In the genomic region with DNA sequence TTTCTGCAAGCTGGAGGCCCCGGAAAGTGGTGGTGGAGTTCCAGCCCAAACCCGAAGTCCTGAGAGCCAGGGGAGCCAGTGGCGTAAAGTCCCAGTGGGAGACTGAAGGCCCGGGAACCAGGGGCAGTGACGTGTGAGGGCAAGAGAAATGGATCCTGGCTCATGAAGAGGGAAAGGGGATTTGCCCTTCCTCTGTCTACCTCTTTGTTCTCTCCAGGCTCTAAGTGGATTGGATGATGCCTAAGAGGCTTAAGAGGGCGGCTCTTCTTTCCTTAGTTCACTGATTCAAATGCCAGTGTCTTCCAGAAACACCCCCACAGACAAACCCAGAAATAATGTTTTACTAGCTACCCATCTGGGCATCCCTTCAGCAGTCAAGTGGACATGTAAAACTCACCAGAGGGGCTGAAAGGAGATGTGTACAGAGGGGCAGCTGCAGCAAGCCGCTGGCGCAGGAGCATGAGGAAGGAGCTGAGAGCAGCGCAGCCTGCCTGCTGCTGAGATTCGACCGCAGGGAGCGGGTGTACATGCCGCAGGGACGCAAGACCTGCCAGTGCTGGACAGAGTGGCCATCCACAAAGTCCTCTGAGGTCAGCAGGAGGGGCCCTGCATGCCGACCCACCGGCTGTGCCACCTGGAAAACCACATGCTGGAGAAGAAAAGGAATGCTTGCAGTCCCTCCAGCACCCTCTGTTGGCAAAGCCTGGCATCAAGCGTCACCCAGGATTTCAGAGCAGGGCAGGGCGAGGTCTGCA, we compare ENCODE assay signal across 9 cellular contexts. TPM values are rescaled to one million over a fixed set of nuclear protein-coding genes. Genes with fewer than 3 reads are reported as not detected.
DNase-seq lines count a peak whose midpoint lies in the region; ATAC-seq and TF ChIP-seq lines count a peak whose summit lies in the region.
"Had no signal": no experiment of that assay in that cellular context is flagged by ENCODE, and none has a peak within 500 bp of the region (broad histone marks: within the 10 kb centered on the region; RNA-seq: fewer than 3 reads in every experiment).

No MANE protein-coding gene starts in this region.

- H3K9me3 Mint-ChIP-seq in activated naive CD4-positive, alpha-beta T cell treated with anti-CD3 and anti-CD28 coated beads for 36 hours = peaks cover 11% of the 10 kb centered on the region
- H3K9me3 Mint-ChIP-seq in WTC11 = no peaks in the 10 kb centered on the region

- no peak overlapping the region for H3K4me3 ChIP-seq in heart left ventricle

- intact Hi-C loops in activated naive CD4-positive, alpha-beta T cell treated with anti-CD3 and anti-CD28 coated beads for 36 hours (cut with micrococcal nuclease) = no loop called here
- intact Hi-C loops in heart left ventricle (cut with DNase I) = no loop called here

- H3K27ac Mint-ChIP-seq in activated naive CD4-positive, alpha-beta T cell treated with anti-CD3 and anti-CD28 coated beads for 36 hours = no peak overlapping the region
- no peak overlapping the region for H3K27ac Mint-ChIP-seq in WTC11
- H3K27ac Mint-ChIP-seq: activated naive CD8-positive, alpha-beta T cell treated with anti-CD3 and anti-CD28 coated beads, Interleukin-2, amount 10 ng/mL, durations not matched to agents 7 days and 5 days had no signal

- peak; percentile 40 for TF ChIP-seq CTCF in WTC11 (IDR thresholded peaks at IDR 0.05)
- peak; percentile 37 to 67 (median 54) for TF ChIP-seq CTCF in heart left ventricle (IDR thresholded peaks at IDR 0.05)

- CTCF ChIA-PET in activated naive CD4-positive, alpha-beta T cell treated with anti-CD3 and anti-CD28 coated beads for 36 hours (lab: Charles Lee) = interaction anchor here (1.0 kb wide), 1 partner anchor 24 kb away, joined by 3 read pairs; no protein-coding TSS in a partner anchor
- CTCF ChIA-PET in WTC11 (lab: Charles Lee) = interaction anchor here (0.5 to 2.2 kb wide), 5 partner anchors 16 to 309 kb away, joined by 3 to 6 read pairs (median 3); no protein-coding TSS in a partner anchor

- peaks cover 0 to 54% (median 30%) of the 10 kb centered on the region in 12 donors for H3K4me1 ChIP-seq in heart left ventricle

- 69 to 76% (median 72%) methylated on average over 17 to 18 of the region's 18 CpGs for WGBS in heart left ventricle, 4 donors

- no peaks in the 10 kb centered on the region for H3K36me3 ChIP-seq in heart left ventricle

- DNase-seq in activated naive CD4-positive, alpha-beta T cell treated with anti-CD3 and anti-CD28 coated beads for 36 hours = peak; percentile 54
- no peak for DNase-seq in activated naive CD4-positive, alpha-beta T cell (lab: John Stamatoyannopoulos, UW)
- peak; percentile 51 for DNase-seq in NCI-H1092 treated with DMSO at 0.1 percent for 48 hours (lab: John Stamatoyannopoulos, UW)
- DNase-seq in WTC11 (ENCODE audit: low spot score) = peak; percentile 73
- peak in 4 of 5 donors; percentile 25 to 60 (median 43) for DNase-seq in heart left ventricle
- DNase-seq in putamen (ENCODE audit: low spot score) = peak; percentile 34
- DNase-seq in NOMO-1 treated with DMSO at 0.1 percent for 48 hours (lab: John Stamatoyannopoulos, UW; ENCODE audit: unreplicated experiment) = no peak
- DNase-seq: activated naive CD8-positive, alpha-beta T cell treated with anti-CD3 and anti-CD28 coated beads, Interleukin-2, amount 10 ng/mL, durations not matched to agents 7 days and 5 days had no signal

- H3K27me3 ChIP-seq in heart left ventricle = no peaks in the 10 kb centered on the region

- no peak overlapping the region for H3K27ac ChIP-seq in heart left ventricle

- ATAC-seq in WTC11 (peak; percentile 77), heart left ventricle (peak; percentile 56 to 74 (median 68)), HG03045 (IDR thresholded peaks at IDR 0.05; ENCODE audit: unreplicated experiment) (no peak)

- peaks cover 73% of the 10 kb centered on the region for H3K4me1 Mint-ChIP-seq in activated naive CD4-positive, alpha-beta T cell treated with anti-CD3 and anti-CD28 coated beads for 36 hours (ENCODE audit: low read depth)
- peaks cover 75% of the 10 kb centered on the region for H3K4me1 Mint-ChIP-seq in WTC11

- POLR2A ChIA-PET in WTC11 (lab: Charles Lee) = no interaction called here

- H3K4me3 Mint-ChIP-seq in activated naive CD4-positive, alpha-beta T cell treated with anti-CD3 and anti-CD28 coated beads for 36 hours = no peak overlapping the region
- H3K4me3 Mint-ChIP-seq in WTC11 = no peak overlapping the region
- H3K4me3 Mint-ChIP-seq: activated naive CD8-positive, alpha-beta T cell treated with anti-CD3 and anti-CD28 coated beads, Interleukin-2, amount 10 ng/mL, durations not matched to agents 7 days and 5 days had no signal

- no peak for TF ChIP-seq POLR2A in heart left ventricle (IDR thresholded peaks at IDR 0.05)

- H3K27me3 Mint-ChIP-seq in activated naive CD4-positive, alpha-beta T cell treated with anti-CD3 and anti-CD28 coated beads for 36 hours (ENCODE audit: low read depth) = no peaks in the 10 kb centered on the region
- no peaks in the 10 kb centered on the region for H3K27me3 Mint-ChIP-seq in WTC11 (ENCODE audit: low read depth)
- H3K27me3 Mint-ChIP-seq: activated naive CD8-positive, alpha-beta T cell treated with anti-CD3 and anti-CD28 coated beads, Interleukin-2, amount 10 ng/mL, durations not matched to agents 7 days and 5 days had no signal

- peaks cover 0 to 7% (median 2%) of the 10 kb centered on the region in 12 donors for H3K9me3 ChIP-seq in heart left ventricle

- H3K36me3 Mint-ChIP-seq in activated naive CD4-positive, alpha-beta T cell treated with anti-CD3 and anti-CD28 coated beads for 36 hours (ENCODE audit: low read depth) = peaks cover 6% of the 10 kb centered on the region
- H3K36me3 Mint-ChIP-seq in WTC11 = peaks cover 8% of the 10 kb centered on the region; the same call in 1 of the 2 replicates

TF ChIP-seq in WTC11, 78 proteins besides CTCF, POLR2A, EP300 and RAD21:
- no peak for TF ChIP-seq ZNF219 (CRISPR knock-in tag; IDR thresholded peaks at IDR 0.05; ENCODE audit: borderline replicate concordance)
- TF ChIP-seq TEAD1 (CRISPR knock-in tag; IDR thresholded peaks at IDR 0.05) = no peak
- TF ChIP-seq, protein P1, sequence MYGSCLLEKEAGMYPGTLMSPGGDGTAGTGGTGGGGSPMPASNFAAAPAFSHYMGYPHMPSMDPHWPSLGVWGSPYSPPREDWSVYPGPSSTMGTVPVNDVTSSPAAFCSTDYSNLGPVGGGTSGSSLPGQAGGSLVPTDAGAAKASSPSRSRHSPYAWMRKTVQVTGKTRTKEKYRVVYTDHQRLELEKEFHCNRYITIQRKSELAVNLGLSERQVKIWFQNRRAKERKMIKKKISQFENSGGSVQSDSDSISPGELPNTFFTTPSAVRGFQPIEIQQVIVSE (CRISPR knock-in tag; IDR thresholded peaks at IDR 0.05; ENCODE audit: borderline replicate concordance) = no peak
- TF ChIP-seq ZNF121 (CRISPR knock-in tag; IDR thresholded peaks at IDR 0.05) = no peak
- peak; percentile 48; the same call in 1 of the 2 replicates for TF ChIP-seq FOXP1 (CRISPR knock-in tag; IDR thresholded peaks at IDR 0.05; ENCODE audit: borderline replicate concordance)

RNA-seq across cellular contexts. Expression of a gene that starts 29.5 kb away (rescaled TPM):
- total RNA-seq in activated naive CD4-positive, alpha-beta T cell treated with anti-CD3 and anti-CD28 coated beads for 36 hours = 10 to 100 TPM; 23.8 to 24.3 TPM
- total RNA-seq in WTC11 (2021) (83.2 to 92.0 TPM (median 89.3 TPM) in 3 replicates), heart left ventricle (10 to 100 TPM; 14.6 to 45.2 (median 31.4) TPM)
- 10 to 100 TPM in 1 of 2 donors, 1 to 10 TPM in 1; 4.3 to 19.5 TPM for polyA plus RNA-seq in heart left ventricle

Comparison
In these comparisons a context has a peak if more than half of its experiments do, and no peak if none do; other contexts are left out.
1. DNase-seq: peak in activated naive CD4-positive, alpha-beta T cell treated with anti-CD3 and anti-CD28 coated beads for 36 hours (single experiment), NCI-H1092 treated with DMSO at 0.1 percent for 48 hours (single experiment), WTC11 (single experiment), heart left ventricle (4 of 5) and putamen (single experiment); none in activated naive CD4-positive, alpha-beta T cell (0 of 4) and NOMO-1 treated with DMSO at 0.1 percent for 48 hours (single experiment).